1 cellular context compared by ENCODE assay signal in genomic region chr2:102365763-102366162, GRCh38.
TF ChIP-seq lines count a peak whose summit lies in the region.

No MANE protein-coding gene starts in this region.

TF ChIP-seq in K562, 482 proteins besides CTCF, POLR2A, EP300 and RAD21:
- no peak for TF ChIP-seq ZNF324 (CRISPR knock-in tag; IDR thresholded peaks at IDR 0.05)
- TF ChIP-seq ZFP36 (IDR thresholded peaks at IDR 0.05; ENCODE audit: low read depth, low read length, partially characterized antibody) = peak; percentile 63
TF ChIP-seq in K562: peak in this region for 1.
